In the genomic region with DNA sequence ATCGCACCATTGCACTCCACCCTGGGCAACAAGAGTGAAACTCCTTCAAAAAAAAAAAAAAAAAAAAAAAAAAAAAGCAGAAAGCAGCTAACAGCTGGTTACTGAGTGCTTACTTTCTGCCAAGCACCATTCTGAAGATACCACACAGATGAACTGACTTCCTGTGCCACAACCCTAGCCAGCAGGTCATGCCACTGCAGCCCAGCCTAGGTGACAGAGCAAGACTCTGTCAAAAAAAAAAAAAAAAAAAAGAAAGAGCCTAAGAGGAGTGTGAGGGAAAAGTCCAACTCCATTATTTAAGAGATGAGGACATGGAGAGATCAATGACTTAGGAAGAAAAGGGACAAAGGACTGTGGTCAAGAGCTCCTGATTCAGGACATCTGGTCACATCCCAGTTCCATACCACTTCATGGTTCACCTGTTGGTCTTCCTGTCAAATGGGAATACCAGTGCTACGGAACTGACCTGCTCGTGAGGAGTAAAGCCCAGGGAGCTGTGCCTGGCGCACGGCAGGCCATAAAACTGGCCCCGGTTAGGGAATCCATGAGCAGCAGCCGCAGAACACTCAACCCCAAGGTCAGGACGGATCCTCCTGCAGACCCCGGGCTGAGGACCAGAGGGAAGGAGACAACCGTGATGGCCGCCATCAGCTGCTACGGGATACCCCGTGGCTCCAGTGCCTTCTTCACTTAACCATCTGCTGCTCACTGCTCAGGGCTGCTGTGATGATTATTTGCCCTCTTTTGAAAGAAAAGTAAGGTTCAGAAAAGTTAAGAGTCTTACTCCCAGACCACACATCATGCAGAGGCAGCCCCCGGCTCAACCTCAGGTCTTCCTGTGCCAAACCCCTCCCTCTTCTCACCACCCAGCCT, we compare ENCODE assay signal across 8 cellular contexts. TPM values are rescaled to one million over a fixed set of nuclear protein-coding genes. Genes with fewer than 3 reads are reported as not detected.
DNase-seq lines count a peak whose midpoint lies in the region; ATAC-seq, FAIRE-seq and TF ChIP-seq lines count a peak whose summit lies in the region.

No MANE protein-coding gene starts in this region.

- H3K36me3 ChIP-seq in HUES48 (ENCODE audit: control insufficient read depth, insufficient read depth, low read length) (peaks cover 40% of the 10 kb centered on the region), astrocyte (ENCODE audit: insufficient read depth, low read length) (peaks cover 14% of the 10 kb centered on the region), mesendoderm (ENCODE audit: control insufficient read depth, insufficient read depth, low read length) (peaks cover 2% of the 10 kb centered on the region)

- peak overlapping the region; percentile 93 for H3K56ac ChIP-seq in mesendoderm (ENCODE audit: low read length)

- H3K36me3 Mint-ChIP-seq in astrocyte (ENCODE audit: low read depth, unreplicated experiment): peaks cover 2% of the 10 kb centered on the region

- no peak for TF ChIP-seq CTCF in astrocyte (IDR thresholded peaks at IDR 0.05; ENCODE audit: insufficient read depth, low read depth, low read length)

- H3K4me1 ChIP-seq in HUES48 (ENCODE audit: control insufficient read depth, insufficient read depth, low read length) (no peaks in the 10 kb centered on the region), astrocyte (ENCODE audit: insufficient read depth, low read length) (peaks cover 12% of the 10 kb centered on the region), mesendoderm (ENCODE audit: control insufficient read depth, low read depth, low read length) (no peaks in the 10 kb centered on the region)

- no peaks in the 10 kb centered on the region for H3K27me3 Mint-ChIP-seq in astrocyte (ENCODE audit: low read depth, unreplicated experiment)

- H3K4me3 Mint-ChIP-seq in astrocyte (ENCODE audit: unreplicated experiment): peak overlapping the region; percentile 92

- H3K4me2 ChIP-seq in astrocyte (ENCODE audit: low read length) (peak overlapping the region; percentile 95), mesendoderm (ENCODE audit: low read length) (peak overlapping the region; percentile 85)

- peak overlapping the region; percentile 98 for H3K4me3 ChIP-seq in HUES48 (ENCODE audit: low read depth, low read length)
- H3K4me3 ChIP-seq in astrocyte (ENCODE audit: insufficient read depth, low read depth, low read length): peak overlapping the region; percentile 87
- peak overlapping the region; percentile 83 for H3K4me3 ChIP-seq in mesendoderm (ENCODE audit: low read length)

- H3K27ac ChIP-seq in HUES48 (ENCODE audit: low read depth, low read length): peak overlapping the region; percentile 79
- peak overlapping the region; percentile 89 for H3K27ac ChIP-seq in astrocyte (ENCODE audit: low read depth, low read length)
- H3K27ac ChIP-seq in mesendoderm (ENCODE audit: low read depth, low read length): no peak overlapping the region

- H3K79me1 ChIP-seq in mesendoderm (ENCODE audit: low read length): peaks cover 23% of the 10 kb centered on the region

- H2BK5ac ChIP-seq in mesendoderm (ENCODE audit: low read length): no peak overlapping the region

- WGBS in mesendoderm (ENCODE audit: extremely low coverage, insufficient coverage, low lambda C conversion rate): no CpG with 5 or more reads among the region's 14 CpGs

- H3K9me3 ChIP-seq in HUES48 (ENCODE audit: control insufficient read depth, insufficient read depth, low read length) (no peaks in the 10 kb centered on the region), astrocyte (ENCODE audit: insufficient read depth, low read depth, low read length) (no peaks in the 10 kb centered on the region)

- no peak overlapping the region for H4K5ac ChIP-seq in mesendoderm (ENCODE audit: low read length)

- H2BK120ac ChIP-seq in mesendoderm (ENCODE audit: low read depth, low read length): no peak overlapping the region

- H2BK15ac ChIP-seq in mesendoderm (replicated peaks; ENCODE audit: low read depth): no peak overlapping the region

- H3K27ac Mint-ChIP-seq in astrocyte (ENCODE audit: unreplicated experiment): no peak overlapping the region

- H2AK5ac ChIP-seq in mesendoderm (ENCODE audit: low read length): no peak overlapping the region

- H4K20me1 ChIP-seq in astrocyte (ENCODE audit: insufficient read depth, low read length): peaks cover 9% of the 10 kb centered on the region

- DNase-seq in astrocyte (ENCODE audit: low read depth) (no peak), mesendoderm (no peak), retina (no peak), Ammon's horn (ENCODE audit: low spot score) (no peak), SKM-1 (lab: John Stamatoyannopoulos, UW; ENCODE audit: unreplicated experiment) (no peak)
- no peak for DNase-seq in activated CD4-positive, CD25-positive, alpha-beta regulatory T cell treated with anti-CD3 and anti-CD28 coated beads, Interleukin-2, amount 50 U/mL, for 72 hours

- H2AFZ ChIP-seq in astrocyte (ENCODE audit: low read depth, low read length): peak overlapping the region; percentile 87

- H3K18ac ChIP-seq in mesendoderm (ENCODE audit: low read length): no peak overlapping the region

- H3K23ac ChIP-seq in mesendoderm (ENCODE audit: low read length): no peak overlapping the region

- H3K79me2 ChIP-seq in astrocyte (ENCODE audit: insufficient read depth, low read length): peaks cover 35% of the 10 kb centered on the region
- peaks cover 37% of the 10 kb centered on the region for H3K79me2 ChIP-seq in mesendoderm (ENCODE audit: control insufficient read depth, insufficient read depth, low read length)

- H3K9ac ChIP-seq in HUES48 (ENCODE audit: low read depth, low read length): peak overlapping the region; percentile 92; the same call in 1 of the 2 replicates
- peak overlapping the region; percentile 94 for H3K9ac ChIP-seq in astrocyte (ENCODE audit: low read length)
- H3K9ac ChIP-seq in mesendoderm (ENCODE audit: low read length): peak overlapping the region; percentile 91

- no peak overlapping the region for H4K8ac ChIP-seq in mesendoderm (ENCODE audit: low read depth, low read length)

- no peaks in the 10 kb centered on the region for H3K27me3 ChIP-seq in HUES48 (ENCODE audit: control insufficient read depth, insufficient read depth, low read length)
- no peaks in the 10 kb centered on the region for H3K27me3 ChIP-seq in astrocyte (ENCODE audit: insufficient read depth, low read length)
- H3K27me3 ChIP-seq in mesendoderm (ENCODE audit: insufficient read depth, low read length, poor library complexity): no peaks in the 10 kb centered on the region

- FAIRE-seq in astrocyte (lab: Jason Lieb, UNC): no peak

- peak; percentile 10 for ATAC-seq in GM19452 (IDR thresholded peaks at IDR 0.05; ENCODE audit: unreplicated experiment)

- no peak overlapping the region for H3K4ac ChIP-seq in mesendoderm (ENCODE audit: low read depth, low read length)

- H3K4me1 Mint-ChIP-seq in astrocyte (ENCODE audit: low read depth, unreplicated experiment): no peaks in the 10 kb centered on the region

- H3K9me3 Mint-ChIP-seq in astrocyte (ENCODE audit: unreplicated experiment): no peaks in the 10 kb centered on the region

RNA-seq across cellular contexts. Expression of a gene that starts 0.9 kb away (rescaled TPM):
- total RNA-seq in astrocyte: 29.6 and 29.8 TPM in 2 replicates
- 25.9 TPM for polyA plus RNA-seq in mesendoderm (2013, experiment 1 of 2)
- polyA plus RNA-seq in mesendoderm (2013, experiment 2 of 2): 24.8 TPM
